In the genomic region with DNA sequence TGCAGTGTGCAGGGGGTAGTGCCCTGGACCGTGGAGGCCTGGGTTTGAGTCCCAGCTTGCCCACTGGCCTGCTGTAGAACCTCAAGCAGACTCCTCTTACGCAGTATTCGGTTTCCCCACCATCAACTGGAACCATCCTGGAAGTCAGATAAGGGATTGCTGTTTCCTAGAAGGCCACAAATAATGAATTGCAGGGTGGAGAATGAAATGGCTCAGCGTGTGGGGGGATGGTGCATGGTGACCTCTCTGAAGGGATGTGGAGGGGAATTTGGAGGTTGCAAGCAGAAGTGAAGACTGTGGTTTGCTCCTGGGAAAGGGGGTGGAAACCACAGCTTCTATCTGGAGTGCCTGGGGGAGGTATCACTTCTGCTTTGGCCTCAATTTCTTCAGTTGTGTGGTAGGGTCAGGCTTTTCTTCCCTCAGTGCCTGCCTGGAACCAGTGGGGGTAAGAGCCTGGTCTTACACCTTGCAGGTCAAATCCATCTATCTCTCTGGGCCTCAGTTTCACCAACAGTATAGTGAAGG, we compare ENCODE assay signal across 8 cellular contexts. TPM values are rescaled to one million over a fixed set of nuclear protein-coding genes. Genes with fewer than 3 reads are reported as not detected.
DNase-seq lines count a peak whose midpoint lies in the region; ATAC-seq and TF ChIP-seq lines count a peak whose summit lies in the region.

No MANE protein-coding gene starts in this region.

- peak; percentile 89 for ATAC-seq in HG02623 (IDR thresholded peaks at IDR 0.05; ENCODE audit: unreplicated experiment)

- no peaks in the 10 kb centered on the region for H3K27me3 Mint-ChIP-seq in activated CD4-positive, alpha-beta T cell treated with anti-CD3 and anti-CD28 coated beads, Interleukin-2, amount 10 ng/mL, durations not matched to agents 24 days and 14 days

- TF ChIP-seq POLR2A in NB4 (IDR thresholded peaks at IDR 0.05; ENCODE audit: extremely low read depth, insufficient read length): no peak

- intact Hi-C loops in activated CD4-positive, alpha-beta T cell treated with anti-CD3 and anti-CD28 coated beads, Interleukin-2, amount 10 ng/mL, durations not matched to agents 24 days and 14 days (cut with micrococcal nuclease): loop anchor here (2.0 to 5.0 kb wide), 2 partner anchors 33 to 443 kb away; no protein-coding TSS in a partner anchor

- H3K4me3 ChIP-seq in NB4 (ENCODE audit: low read depth, low read length): peak overlapping the region; percentile 45

- peak overlapping the region; percentile 53 for H3K4me3 Mint-ChIP-seq in activated CD4-positive, alpha-beta T cell treated with anti-CD3 and anti-CD28 coated beads, Interleukin-2, amount 10 ng/mL, durations not matched to agents 24 days and 14 days

- DNase-seq in activated CD4-positive, alpha-beta T cell treated with anti-CD3 and anti-CD28 coated beads, Interleukin-2, amount 10 ng/mL, durations not matched to agents 24 days and 14 days: peak; percentile 68
- no peak for DNase-seq in activated CD4-positive, alpha-beta T cell treated with anti-CD3 and anti-CD28 coated beads for 4 hours
- DNase-seq in NB4 (ENCODE audit: low read depth) (peak; percentile 99), germinal center (ENCODE audit: low spot score) (peak; percentile 66), HPDE6-E6E7 (ENCODE audit: extremely low spot score) (no peak), NCI-H1417 treated with DMSO at 0.1 percent for 48 hours (lab: John Stamatoyannopoulos, UW) (no peak), NCI-H526 (lab: John Stamatoyannopoulos, UW) (no peak)

- no peaks in the 10 kb centered on the region for H3K9me3 Mint-ChIP-seq in activated CD4-positive, alpha-beta T cell treated with anti-CD3 and anti-CD28 coated beads, Interleukin-2, amount 10 ng/mL, durations not matched to agents 24 days and 14 days

- peak overlapping the region; percentile 13 for H3K27ac Mint-ChIP-seq in activated CD4-positive, alpha-beta T cell treated with anti-CD3 and anti-CD28 coated beads, Interleukin-2, amount 10 ng/mL, durations not matched to agents 24 days and 14 days

- peaks cover 3% of the 10 kb centered on the region for H3K36me3 Mint-ChIP-seq in activated CD4-positive, alpha-beta T cell treated with anti-CD3 and anti-CD28 coated beads, Interleukin-2, amount 10 ng/mL, durations not matched to agents 24 days and 14 days (ENCODE audit: low read depth)

- TF ChIP-seq CTCF in NB4 (IDR thresholded peaks at IDR 0.05; ENCODE audit: low read depth, low read length): no peak

- peaks cover 41% of the 10 kb centered on the region for H3K4me1 Mint-ChIP-seq in activated CD4-positive, alpha-beta T cell treated with anti-CD3 and anti-CD28 coated beads, Interleukin-2, amount 10 ng/mL, durations not matched to agents 24 days and 14 days

RNA-seq across cellular contexts. Expression of a gene that starts 1.7 kb away (rescaled TPM):
- 5.4 and 6.1 TPM in 2 replicates for total RNA-seq in activated CD4-positive, alpha-beta T cell treated with anti-CD3 and anti-CD28 coated beads, Interleukin-2, amount 10 ng/mL, durations not matched to agents 24 days and 14 days

RNA-seq across cellular contexts. Expression of a gene that starts 7.8 kb away (rescaled TPM):
- 6.0 and 6.7 TPM in 2 replicates for total RNA-seq in activated CD4-positive, alpha-beta T cell treated with anti-CD3 and anti-CD28 coated beads, Interleukin-2, amount 10 ng/mL, durations not matched to agents 24 days and 14 days

RNA-seq across cellular contexts. Expression of a gene that starts 57.9 kb away (rescaled TPM):
- total RNA-seq in activated CD4-positive, alpha-beta T cell treated with anti-CD3 and anti-CD28 coated beads, Interleukin-2, amount 10 ng/mL, durations not matched to agents 24 days and 14 days: 4.2 and 4.3 TPM in 2 replicates

Comparison
In these comparisons a context has a peak if more than half of its experiments do, and no peak if none do; other contexts are left out.
1. DNase-seq: peak in activated CD4-positive, alpha-beta T cell treated with anti-CD3 and anti-CD28 coated beads, Interleukin-2, amount 10 ng/mL, durations not matched to agents 24 days and 14 days (single experiment), NB4 (single experiment) and germinal center (single experiment); none in activated CD4-positive, alpha-beta T cell treated with anti-CD3 and anti-CD28 coated beads for 4 hours (0 of 2), HPDE6-E6E7 (single experiment), NCI-H1417 treated with DMSO at 0.1 percent for 48 hours (single experiment) and NCI-H526 (0 of 2).